ENCODE assay signal across 2 cellular contexts in genomic region chr1:30684259-30684658, GRCh38.
TF ChIP-seq lines count a peak whose summit lies in the region.

No MANE protein-coding gene starts in this region.

TF ChIP-seq in GM23338, 12 proteins besides CTCF, POLR2A, EP300 and RAD21 (continued from another document):
- TF ChIP-seq REST (IDR thresholded peaks at IDR 0.05; ENCODE audit: unreplicated experiment) (no peak), ZNF114 (CRISPR knock-in tag; IDR thresholded peaks at IDR 0.05) (no peak), STAT1 (IDR thresholded peaks at IDR 0.05; ENCODE audit: unreplicated experiment) (no peak), ZNF462 (CRISPR knock-in tag; IDR thresholded peaks at IDR 0.05) (no peak), POLR2AphosphoS5 (IDR thresholded peaks at IDR 0.05; ENCODE audit: low read depth) (no peak), EZH2phosphoT487 (IDR thresholded peaks at IDR 0.05; ENCODE audit: unreplicated experiment) (no peak)

TF ChIP-seq in IMR-90, 13 proteins besides CTCF, POLR2A, EP300 and RAD21 (continued from another document):
- TF ChIP-seq USF2 (IDR thresholded peaks at IDR 0.05; ENCODE audit: low read depth, low read length) = no peak
- TF ChIP-seq CHD1 (IDR thresholded peaks at IDR 0.05; ENCODE audit: low read depth, low read length) = no peak
- no peak for TF ChIP-seq BHLHE40 (IDR thresholded peaks at IDR 0.05; ENCODE audit: low read depth, low read length)
- TF ChIP-seq NFE2L2 (IDR thresholded peaks at IDR 0.05; ENCODE audit: low read depth, low read length) = no peak
- no peak for TF ChIP-seq SMC3 (IDR thresholded peaks at IDR 0.05; ENCODE audit: low read depth, low read length)
- TF ChIP-seq ELK1 (IDR thresholded peaks at IDR 0.05; ENCODE audit: borderline replicate concordance, low read depth, low read length) = no peak
- no peak for TF ChIP-seq FOS (IDR thresholded peaks at IDR 0.05; ENCODE audit: low read depth, low read length)
- TF ChIP-seq RFX5 (IDR thresholded peaks at IDR 0.05; ENCODE audit: low read depth, low read length) = no peak
- no peak for TF ChIP-seq MAFK (IDR thresholded peaks at IDR 0.05; ENCODE audit: low read depth, low read length)
